Comparison of ENCODE assay signal across 9 cellular contexts in the genomic region with DNA sequence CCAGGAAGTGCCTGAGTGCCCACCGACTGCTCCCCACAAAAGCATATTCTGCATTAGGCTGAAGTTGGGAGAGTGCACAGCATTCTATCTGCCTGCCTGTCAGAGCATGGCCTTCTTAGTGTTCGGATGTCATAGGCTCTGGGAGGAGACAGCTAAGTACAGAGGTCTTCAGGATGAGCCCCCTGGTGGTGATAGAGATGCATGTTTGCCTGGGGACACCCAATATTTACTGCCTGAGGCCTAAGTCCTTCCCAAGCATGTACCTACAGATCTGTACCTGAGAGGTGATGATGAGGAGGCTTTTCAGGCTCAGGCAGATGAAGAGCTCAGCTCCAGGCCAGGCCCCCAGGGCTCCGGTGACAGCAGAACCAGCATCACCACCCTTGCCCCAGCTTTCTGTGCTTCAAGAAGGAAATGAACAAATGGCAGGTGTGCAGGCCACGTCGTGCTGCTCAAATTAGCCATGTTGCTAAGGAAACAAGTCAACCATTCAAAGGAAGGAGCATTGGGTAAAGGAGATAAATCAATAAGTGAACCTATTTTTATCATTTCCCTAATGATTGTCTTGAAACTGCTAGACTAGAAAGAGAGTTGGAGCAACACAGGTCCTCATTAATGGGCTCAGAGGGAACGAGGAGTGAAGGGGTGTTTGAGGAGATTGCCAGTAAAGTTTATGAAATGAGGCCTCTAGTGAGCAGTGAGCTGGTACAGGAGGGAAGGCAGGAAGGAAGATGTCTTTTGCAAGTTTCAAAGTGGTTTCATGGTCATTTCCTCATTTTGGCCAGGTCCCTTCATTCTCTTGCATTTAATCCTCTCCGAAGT. TPM values are rescaled to one million over a fixed set of nuclear protein-coding genes. Genes with fewer than 3 reads are reported as not detected.
DNase-seq lines count a peak whose midpoint lies in the region; ATAC-seq, FAIRE-seq and TF ChIP-seq lines count a peak whose summit lies in the region.
"Had no signal": no experiment of that assay in that cellular context is flagged by ENCODE, and none has a peak within 500 bp of the region (broad histone marks: within the 10 kb centered on the region; RNA-seq: fewer than 3 reads in every experiment).

No MANE protein-coding gene starts in this region.

- 62 to 74% methylated on average over 7 of the region's 7 CpGs for WGBS in heart right ventricle, 2 donors

- H3K36me3 ChIP-seq in heart right ventricle (no peaks in the 10 kb centered on the region), right atrium auricular region (no peaks in the 10 kb centered on the region), Panc1 (ENCODE audit: control insufficient read depth, insufficient read depth, low read length) (no peaks in the 10 kb centered on the region)
- H3K36me3 ChIP-seq: HAP-1 had no signal

- no peak for FAIRE-seq in RCC 7860 (lab: Jason Lieb, UNC)

- ATAC-seq in heart right ventricle = no peak
- peak; percentile 50 for ATAC-seq in GM21717 (IDR thresholded peaks at IDR 0.05; ENCODE audit: unreplicated experiment)
- ATAC-seq in Panc1 = no peak

- in situ Hi-C loops in Panc1 (cut with HindIII; ENCODE audit: low pct_unique_long_range_greater_than_20kb, low sequenced_read_pairs) = no loop called here

- H3K27ac ChIP-seq in heart right ventricle (peak overlapping the region in 1 of 10 donors; percentile 77), right atrium auricular region (no peak overlapping the region), Panc1 (ENCODE audit: low read length) (no peak overlapping the region)

- BruUV-seq in Panc1 (replicated peaks; lab: Mats Ljungman, UMichigan) = no TSS peak

- peaks cover 0 to 50% (median 37%) of the 10 kb centered on the region in 7 donors for H3K27me3 ChIP-seq in heart right ventricle
- H3K27me3 ChIP-seq in right atrium auricular region = no peaks in the 10 kb centered on the region
- no peaks in the 10 kb centered on the region; the same call in 1 of the 2 replicates for H3K27me3 ChIP-seq in Panc1 (ENCODE audit: control insufficient read depth, insufficient read depth, low read length)

- H3K4me1 ChIP-seq in heart right ventricle = peaks cover 0 to 21% (median 0%) of the 10 kb centered on the region in 9 donors
- no peaks in the 10 kb centered on the region for H3K4me1 ChIP-seq in right atrium auricular region
- H3K4me1 ChIP-seq in Panc1 (ENCODE audit: control insufficient read depth, insufficient read depth, low read length) = no peaks in the 10 kb centered on the region
- H3K4me1 ChIP-seq: HAP-1 had no signal

- POLR2A ChIA-PET in Panc1 (lab: Charles Lee) = no interaction called here

- H3K9me3 ChIP-seq in heart right ventricle (no peaks in the 10 kb centered on the region), right atrium auricular region (no peaks in the 10 kb centered on the region), Panc1 (ENCODE audit: control insufficient read depth, insufficient read depth, low read depth, low read length) (no peaks in the 10 kb centered on the region)
- H3K9me3 ChIP-seq: HAP-1 had no signal

- peak overlapping the region in 1 of 10 donors; percentile 18 for H3K4me3 ChIP-seq in heart right ventricle
- H3K4me3 ChIP-seq in right atrium auricular region = no peak overlapping the region
- H3K4me3 ChIP-seq in Panc1 (ENCODE audit: low read depth in 2 of 2, low read length in 2 of 2) = no peak overlapping the region
- H3K4me3 ChIP-seq: HAP-1 had no signal

- DNase-seq in heart right ventricle (no peak), right atrium auricular region (ENCODE audit: low spot score) (no peak), HT-29 (ENCODE audit: low spot score) (peak; percentile 72), Panc1 (ENCODE audit: low read depth, low spot score) (no peak), iPS DF 4.7 (ENCODE audit: extremely low read depth, low spot score) (peak; percentile 53), RCC 7860 (ENCODE audit: low spot score) (no peak)
- no peak for DNase-seq in activated T-cell treated with anti-CD3 and anti-CD28 coated beads, Interleukin-2, amount 50 U/mL, for 48 hours

- intact Hi-C loops in heart right ventricle (cut with DNase I) = no loop called here
- intact Hi-C loops in Panc1 (cut with micrococcal nuclease; ENCODE audit: unreplicated experiment) = no loop called here

- CTCF ChIA-PET in Panc1 (lab: Charles Lee) = interaction anchor here (0.8 kb wide), 1 partner anchor 12 kb away, joined by 3 read pairs; no protein-coding TSS in a partner anchor

- TF ChIP-seq CTCF in heart right ventricle (IDR thresholded peaks at IDR 0.05) = peak in 5 of 9 donors; percentile 6 to 28 (median 24)
- peak in 1 of 2 donors; percentile 33 for TF ChIP-seq CTCF in right atrium auricular region (IDR thresholded peaks at IDR 0.05)
- TF ChIP-seq CTCF in Panc1 (IDR thresholded peaks at IDR 0.05) = peak; percentile 34; the same call in 1 of the 2 replicates

RNA-seq across cellular contexts. Expression of a gene that starts 21.2 kb away (rescaled TPM):
- total RNA-seq in heart right ventricle (10 to 100 TPM in 1 of 10 donors, 1 to 10 TPM in 4, under 1 TPM in 5; 0.04 to 21.7 (median 1.3) TPM), right atrium auricular region (1 to 10 TPM; 1.7 to 2.2 TPM), Panc1 (2021; ENCODE audit: unreplicated experiment) (not detected)
- polyA plus RNA-seq in heart right ventricle = under 1 TPM; 0.06 to 0.44 TPM
- not detected in 2 replicates for total RNA-seq in HT-29 (2014; rRNA removed; shearing (Covaris generic))
- polyA plus RNA-seq in Panc1 (2012; ENCODE audit: insufficient read length) = not detected

Comparison
In these comparisons a context has a peak if more than half of its experiments do, and no peak if none do; other contexts are left out.
1. DNase-seq: peak in HT-29 (single experiment) and iPS DF 4.7 (single experiment); none in heart right ventricle (0 of 2), right atrium auricular region (single experiment), Panc1 (single experiment), RCC 7860 (single experiment) and activated T-cell treated with anti-CD3 and anti-CD28 coated beads, Interleukin-2, amount 50 U/mL, for 48 hours (0 of 2).